1 cellular context compared by ENCODE assay signal in the genomic region with DNA sequence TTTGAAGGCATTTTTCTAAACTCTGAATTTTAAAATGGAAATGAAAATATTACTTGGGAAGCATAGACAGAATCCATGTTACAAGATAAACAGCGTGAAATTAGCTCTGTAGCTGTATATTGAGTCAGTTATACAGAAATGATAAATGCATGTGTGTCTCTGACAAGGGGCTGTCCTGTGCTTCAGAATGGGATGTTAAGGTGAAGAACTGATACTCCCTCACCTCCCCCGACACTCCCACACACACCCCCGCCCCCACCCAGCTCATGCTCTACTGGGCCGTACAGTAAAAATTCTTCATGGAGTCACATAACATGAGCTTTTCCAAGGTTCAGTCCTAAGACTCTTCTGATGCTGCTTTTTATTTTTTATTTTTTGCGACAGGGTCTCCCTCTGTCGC.
TF ChIP-seq lines count a peak whose summit lies in the region.

No MANE protein-coding gene starts in this region.

TF ChIP-seq in HepG2, 621 proteins besides CTCF, POLR2A, EP300 and RAD21:
- 0 out of 2 replicates have a peak, but pooled peaks have one; percentile 10 for TF ChIP-seq GLI4 (CRISPR knock-in tag; IDR thresholded peaks at IDR 0.05; ENCODE audit: borderline replicate concordance)
- no peak for TF ChIP-seq MATR3 (CRISPR knock-in tag; IDR thresholded peaks at IDR 0.05)
